Comparison of ENCODE assay signal across 27 cellular contexts in the genomic region with DNA sequence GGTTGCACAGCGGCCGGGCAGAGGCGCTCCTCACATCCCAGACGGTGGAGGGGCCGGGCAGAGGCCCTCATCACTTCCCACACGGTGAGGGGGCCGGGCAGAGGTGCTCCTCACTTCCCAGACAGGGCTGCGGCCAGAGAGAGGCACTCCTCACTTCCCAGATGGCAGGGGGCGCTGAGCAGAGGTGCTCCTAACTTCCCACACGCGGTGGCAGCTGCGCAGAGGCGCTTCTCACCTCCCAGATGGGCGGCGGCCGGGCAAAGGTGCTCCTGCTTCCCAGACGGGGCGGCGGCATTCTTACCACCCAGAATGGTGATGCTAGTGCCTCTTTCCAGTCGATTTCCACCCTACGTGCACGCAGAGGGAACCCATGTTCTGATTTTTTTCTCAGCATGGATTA.
"Had no signal": no experiment of that assay in that cellular context is flagged by ENCODE, and none has a peak within 500 bp of the region (broad histone marks: within the 10 kb centered on the region; RNA-seq: fewer than 3 reads in every experiment).

No MANE protein-coding gene starts in this region.

- DNase-seq: activated CD4-positive, alpha-beta memory T cell treated with anti-CD3 and anti-CD28 coated beads for 36 hours; activated CD4-positive, alpha-beta T cell treated with anti-CD3 and anti-CD28 coated beads for 36 hours; activated CD4-positive, alpha-beta T cell treated with anti-CD3 and anti-CD28 coated beads, Interleukin-2, amount 10 ng/mL, durations not matched to agents 24 days and 14 days; activated CD4-positive, CD25-positive, alpha-beta regulatory T cell; activated CD4-positive, CD25-positive, alpha-beta regulatory T cell treated with anti-CD3 and anti-CD28 coated beads, Interleukin-2, amount 50 U/mL, for 72 hours; activated CD8-positive, alpha-beta memory T cell treated with anti-CD3 and anti-CD28 coated beads, Interleukin-2, amount 50 U/mL, for 48 hours; activated CD8-positive, alpha-beta T cell treated with anti-CD3 and anti-CD28 coated beads, Interleukin-2, amount 10 ng/mL, durations not matched to agents 7 days and 5 days; activated effector memory CD4-positive, alpha-beta T cell treated with Interleukin-2 at 50 U/mL for 16 hours; activated gamma-delta T cell treated with Interleukin-2 at 50 U/mL for 16 hours; activated naive CD4-positive, alpha-beta T cell treated with anti-CD3 and anti-CD28 coated beads, Interleukin-2, amount 50 U/mL, for 16 hours; activated naive CD4-positive, alpha-beta T cell treated with Interleukin-2 at 50 U/mL for 16 hours; activated T-cell treated with anti-CD3 and anti-CD28 coated beads for 4 hours; activated T-cell treated with anti-CD3 and anti-CD28 coated beads, Interleukin-2, amount 50 U/mL, for 24 hours; activated T-cell treated with anti-CD3 and anti-CD28 coated beads, Interleukin-2, amount 50 U/mL, for 72 hours; amniotic stem cell; anterior cingulate cortex; brain microvascular endothelial cell; cortex of kidney; dermis blood vessel endothelial cell; effector CD4-positive, alpha-beta T cell; effector memory CD8-positive, alpha-beta T cell; erythroblast; foreskin fibroblast; head of caudate nucleus; T-cell; T1000; WERI-Rb-1 had no signal

- H3K27me3 ChIP-seq: brain microvascular endothelial cell had no signal

- H3K36me3 ChIP-seq: brain microvascular endothelial cell, WERI-Rb-1 had no signal

- H3K27ac ChIP-seq: brain microvascular endothelial cell, WERI-Rb-1 had no signal

- ATAC-seq: activated CD4-positive, alpha-beta T cell treated with anti-CD3 and anti-CD28 coated beads for 36 hours; activated CD8-positive, alpha-beta T cell treated with anti-CD3 and anti-CD28 coated beads, Interleukin-2, amount 10 ng/mL, durations not matched to agents 7 days and 5 days; activated T-cell treated with anti-CD3 and anti-CD28 coated beads, Interleukin-2, amount 50 U/mL, for 72 hours; effector memory CD8-positive, alpha-beta T cell; T-cell had no signal
